Comparison of ENCODE assay signal across 8 cellular contexts in genomic region chr3:129576514-129577345, GRCh38. TPM values are rescaled to one million over a fixed set of nuclear protein-coding genes. Genes with fewer than 3 reads are reported as not detected.
A peak's percentile ranks its signal among the peaks of the same experiment; 100 is the strongest.
DNase-seq lines count a peak whose midpoint lies in the region; ATAC-seq, FAIRE-seq and TF ChIP-seq lines count a peak whose summit lies in the region.

No MANE protein-coding gene starts in this region.

- H3K9me3 ChIP-seq in SU-DHL-6 (ENCODE audit: insufficient read depth, low read length) (no peaks in the 10 kb centered on the region), GM12878 (replicated peaks; ENCODE audit: control insufficient read depth, insufficient read depth, low read length) (no peaks in the 10 kb centered on the region), pancreas (no peaks in the 10 kb centered on the region)

- H2AFZ ChIP-seq in SU-DHL-6 (ENCODE audit: low read depth, low read length, severe bottlenecking) (peak overlapping the region; percentile 83), GM12878 (ENCODE audit: control insufficient read depth, low read depth, low read length) (peak overlapping the region; percentile 86)

- H3K4me2 ChIP-seq in SU-DHL-6 (ENCODE audit: low read depth, low read length, poor library complexity, severe bottlenecking) (peak overlapping the region; percentile 45), GM12878 (ENCODE audit: control insufficient read depth, insufficient read depth) (0 out of 2 replicates have a peak overlapping the region, but pooled peaks have one; percentile 17)

- H3K4me1 ChIP-seq in GM12878 (ENCODE audit: control insufficient read depth, insufficient read depth, low read length) (peaks cover 22% of the 10 kb centered on the region), pancreas (peaks cover 0 to 14% (median 7%) of the 10 kb centered on the region in 3 donors)

- peak; percentile 61 for ATAC-seq in GM18511 (IDR thresholded peaks at IDR 0.05; ENCODE audit: unreplicated experiment)
- peak; percentile 39 for ATAC-seq in HG03520 (IDR thresholded peaks at IDR 0.05; ENCODE audit: unreplicated experiment)
- ATAC-seq in GM12878: peak; percentile 24; the same call in 1 of the 3 replicates
- peak; percentile 78 to 83 (median 79) for ATAC-seq in pancreas

- RAD21 ChIA-PET in GM12878 (lab: Charles Lee; ENCODE audit: unreplicated experiment): interaction anchor here (1.0 to 1.3 kb wide), 4 partner anchors 42 to 193 kb away, joined by 3 to 4 read pairs (median 4); no protein-coding TSS in a partner anchor

- POLR2A ChIA-PET in GM12878 (lab: Charles Lee): interaction anchor here (0.7 to 1.1 kb wide), 2 partner anchors 41 to 639 kb away, joined by 3 to 6 read pairs; no protein-coding TSS in a partner anchor

- H3K27ac ChIP-seq in SU-DHL-6 (ENCODE audit: low read depth, low read length) (peak overlapping the region; percentile 83), GM12878 (ENCODE audit: control insufficient read depth, insufficient read depth) (peak overlapping the region; percentile 25), pancreas (peak overlapping the region in 3 of 4 donors; percentile 58 to 72 (median 66))

- TF ChIP-seq EP300 in GM12878 (IDR thresholded peaks at IDR 0.05; ENCODE audit: borderline replicate concordance in 1 of 2, control insufficient read depth in 1 of 2, low read depth in 2 of 2, low read length in 2 of 2): no peak

- TF ChIP-seq CTCF in SU-DHL-6 (IDR thresholded peaks at IDR 0.05; ENCODE audit: insufficient read depth, low read length, poor library complexity, severe bottlenecking) (no peak), GM12878 (IDR thresholded peaks at IDR 0.05 in 2 of 3, conservative IDR thresholded peaks at IDR 0.05 in 1 of 3; ENCODE audit: control insufficient read depth in 2 of 3, extremely low read depth in 1 of 3, insufficient read depth in 1 of 3, low read depth in 3 of 3, low read length in 3 of 3) (no peak), pancreas (IDR thresholded peaks at IDR 0.05) (no peak)

- no peak for FAIRE-seq in GM12878 (lab: Jason Lieb, UNC)
- FAIRE-seq in pancreas (lab: Jason Lieb, UNC): no peak

- CTCF ChIA-PET in GM12878 (lab: Yijun Ruan, JAX): interaction anchor here (0.6 to 2.0 kb wide), 3 partner anchors 13 to 193 kb away, joined by 3 to 8 read pairs (median 4); no protein-coding TSS in a partner anchor

- 36% methylated on average over 18 of the region's 18 CpGs for WGBS in GM12878 (ENCODE audit: insufficient coverage, insufficient replicate concordance, low lambda C conversion rate, missing lambda C conversion rate)
- 61 to 65% methylated on average over 17 to 18 of the region's 18 CpGs for WGBS in pancreas, 2 donors

- peak; percentile 20; the same call in 1 of the 2 replicates for TF ChIP-seq POLR2A in GM12878 (IDR thresholded peaks at IDR 0.05; ENCODE audit: low read depth, low read length)

- no peaks in the 10 kb centered on the region for H3F3A ChIP-seq in SU-DHL-6 (ENCODE audit: insufficient read depth)

- H3K79me2 ChIP-seq in SU-DHL-6 (ENCODE audit: insufficient read depth, low read length): no peaks in the 10 kb centered on the region
- H3K79me2 ChIP-seq in GM12878 (ENCODE audit: control insufficient read depth, insufficient read depth, low read length): no peaks in the 10 kb centered on the region

- no peaks in the 10 kb centered on the region for H4K20me1 ChIP-seq in SU-DHL-6 (ENCODE audit: low read depth, low read length)
- no peaks in the 10 kb centered on the region for H4K20me1 ChIP-seq in GM12878 (ENCODE audit: control insufficient read depth, insufficient read depth)

- H3K9me2 ChIP-seq in SU-DHL-6 (replicated peaks; ENCODE audit: insufficient read depth, low read length): no peaks in the 10 kb centered on the region

- SMC1A ChIA-PET in GM12878 (lab: Charles Lee; ENCODE audit: uncharacterized antibody, unreplicated experiment): interaction anchor here (0.8 to 1.2 kb wide), 2 partner anchors 22 to 50 kb away, joined by 3 to 4 read pairs; no protein-coding TSS in a partner anchor

- BruUV-seq in GM12878 (replicated peaks; lab: Mats Ljungman, UMichigan): no TSS peak

- peak overlapping the region; percentile 49 for H3K9ac ChIP-seq in SU-DHL-6 (ENCODE audit: low read length)
- peak overlapping the region; percentile 27; the same call in 1 of the 2 replicates for H3K9ac ChIP-seq in GM12878 (ENCODE audit: control insufficient read depth, insufficient read depth, low read length)

- TF ChIP-seq RAD21 in GM12878 (IDR thresholded peaks at IDR 0.05; ENCODE audit: insufficient read depth, low read depth, low read length): no peak

- H3K27me3 ChIP-seq in SU-DHL-6 (ENCODE audit: low read length) (no peaks in the 10 kb centered on the region), GM12878 (replicated peaks in 1 of 2; ENCODE audit: control insufficient read depth in 2 of 2, insufficient read depth in 2 of 2, low read length in 1 of 2) (no peaks in the 10 kb centered on the region), pancreas (no peaks in the 10 kb centered on the region)

- peak; percentile 35 for DNase-seq in GM12878 (ENCODE audit: low read depth, low spot score)
- DNase-seq in pancreas: peak in 4 of 6 donors; percentile 55 to 63 (median 58)
- no peak for DNase-seq in SKM-1 (lab: John Stamatoyannopoulos, UW; ENCODE audit: unreplicated experiment)
- no peak for DNase-seq in glomerular visceral epithelial cell (ENCODE audit: extremely low spot score)
- DNase-seq in T1000 (lab: John Stamatoyannopoulos, UW): no peak

- H3K36me3 ChIP-seq in SU-DHL-6 (ENCODE audit: low read length) (no peaks in the 10 kb centered on the region), GM12878 (ENCODE audit: control insufficient read depth in 2 of 2, insufficient read depth in 2 of 2, low read length in 1 of 2) (no peaks in the 10 kb centered on the region), pancreas (no peaks in the 10 kb centered on the region)

- no peak overlapping the region for H3K4me3 ChIP-seq in SU-DHL-6 (ENCODE audit: insufficient read depth, low read length, poor library complexity, severe bottlenecking)
- no peak overlapping the region for H3K4me3 ChIP-seq in GM12878
- no peak overlapping the region for H3K4me3 ChIP-seq in pancreas

- intact Hi-C loops in GM12878 (cut with micrococcal nuclease; ENCODE audit: unreplicated experiment) (no loop called here), pancreas (cut with DNase I) (no loop called here)

- in situ Hi-C loops in GM12878 (cut with MboI): no loop called here

RNA-seq across cellular contexts. Expression of gene PLXND1, which starts 29.7 kb away (rescaled TPM):
- 1.1 and 1.7 TPM in 2 replicates for total RNA-seq in GM12878 (2013; cell fraction: nucleolus; rRNA removed)
- 0.16 TPM in 1 of 2 replicates, not detected in the other for total RNA-seq in GM12878 (2014; rRNA removed)
- total RNA-seq in GM12878 (2014; rRNA removed; fragmentation: Illumina TruSeq; extraction: Trizol): not detected in 2 replicates
- total RNA-seq in GM12878 (2021): 0.66 and 2.3 TPM in 2 replicates
- polyA plus RNA-seq in GM12878 (2011; ENCODE audit: low read depth): 0.49 TPM
- 0.01 TPM in 1 of 2 replicates, not detected in the other for polyA plus RNA-seq in GM12878 (2011; rRNA removed)
- polyA plus RNA-seq in GM12878 (2011; cell fraction: cytosol; rRNA removed): 0.04 TPM in 1 of 2 replicates, not detected in the other
- polyA plus RNA-seq in GM12878 (2011; cell fraction: nucleus; rRNA removed): 0.45 and 0.51 TPM in 2 replicates
- 0.29 and 0.51 TPM in 2 replicates for polyA plus RNA-seq in GM12878 (2012)
- not detected in 2 replicates for polyA plus RNA-seq in GM12878 (2014; fragmentation: Illumina TruSeq; extraction: Trizol)
- polyA plus RNA-seq in GM12878 (2014; fragmentation: Nextera tagmentation; extraction: Ambion mirVana): not detected
- 0.08 and 0.72 TPM in 2 replicates for polyA plus RNA-seq in GM12878 (2014; rRNA removed)
- not detected for polyA plus RNA-seq in GM12878 (2016; fragmentation: Nextera tagmentation; extraction: Ambion mirVana)
- polyA minus RNA-seq in GM12878 (2011; rRNA and poly(A)+ RNA removed): 0.44 and 0.46 TPM in 2 replicates
- not detected in 2 replicates for polyA minus RNA-seq in GM12878 (2011; cell fraction: cytosol; rRNA and poly(A)+ RNA removed)
- not detected in 2 replicates for polyA minus RNA-seq in GM12878 (2011; cell fraction: nucleus; rRNA and poly(A)+ RNA removed)
- 10 to 100 TPM; 15.5 to 48.5 (median 21.7) TPM for total RNA-seq in pancreas
- 10 to 100 TPM; 52.5 to 66.2 TPM for polyA plus RNA-seq in pancreas

RNA-seq across cellular contexts. Expression of gene H1-8, which starts 33.8 kb away (rescaled TPM):
- not detected in 2 replicates for total RNA-seq in GM12878 (2013; cell fraction: nucleolus; rRNA removed)
- total RNA-seq in GM12878 (2014; rRNA removed) (not detected in 2 replicates), GM12878 (2014; rRNA removed; fragmentation: Illumina TruSeq; extraction: Trizol) (not detected in 2 replicates), GM12878 (2021) (not detected in 2 replicates), pancreas (not detected)
- not detected for polyA plus RNA-seq in GM12878 (2011; ENCODE audit: low read depth)
- polyA plus RNA-seq in GM12878 (2011; rRNA removed) (not detected in 2 replicates), GM12878 (2014; fragmentation: Illumina TruSeq; extraction: Trizol) (not detected in 2 replicates), GM12878 (2014; fragmentation: Nextera tagmentation; extraction: Ambion mirVana) (not detected), GM12878 (2014; rRNA removed) (not detected in 2 replicates), GM12878 (2016; fragmentation: Nextera tagmentation; extraction: Ambion mirVana) (not detected), pancreas (not detected)
- not detected in 2 replicates for polyA plus RNA-seq in GM12878 (2011; cell fraction: cytosol; rRNA removed)
- not detected in 2 replicates for polyA plus RNA-seq in GM12878 (2011; cell fraction: nucleus; rRNA removed)
- not detected in 2 replicates for polyA plus RNA-seq in GM12878 (2012)
- polyA minus RNA-seq in GM12878 (2011; rRNA and poly(A)+ RNA removed): not detected in 2 replicates
- polyA minus RNA-seq in GM12878 (2011; cell fraction: cytosol; rRNA and poly(A)+ RNA removed): not detected in 2 replicates
- not detected in 2 replicates for polyA minus RNA-seq in GM12878 (2011; cell fraction: nucleus; rRNA and poly(A)+ RNA removed)

RNA-seq across cellular contexts. Expression of gene RHO, which starts 48.3 kb away (rescaled TPM):
- total RNA-seq in GM12878 (2013; cell fraction: nucleolus; rRNA removed): not detected in 2 replicates
- total RNA-seq in GM12878 (2014; rRNA removed): not detected in 2 replicates
- total RNA-seq in GM12878 (2014; rRNA removed; fragmentation: Illumina TruSeq; extraction: Trizol): not detected in 2 replicates
- total RNA-seq in GM12878 (2021): not detected in 2 replicates
- polyA plus RNA-seq in GM12878 (2011; ENCODE audit: low read depth): not detected
- polyA plus RNA-seq in GM12878 (2011; rRNA removed): not detected in 2 replicates
- not detected in 2 replicates for polyA plus RNA-seq in GM12878 (2011; cell fraction: cytosol; rRNA removed)
- not detected in 2 replicates for polyA plus RNA-seq in GM12878 (2011; cell fraction: nucleus; rRNA removed)
- polyA plus RNA-seq in GM12878 (2012): not detected in 2 replicates
- polyA plus RNA-seq in GM12878 (2014; fragmentation: Illumina TruSeq; extraction: Trizol): not detected in 2 replicates
- not detected for polyA plus RNA-seq in GM12878 (2014; fragmentation: Nextera tagmentation; extraction: Ambion mirVana)
- not detected in 2 replicates for polyA plus RNA-seq in GM12878 (2014; rRNA removed)
- not detected for polyA plus RNA-seq in GM12878 (2016; fragmentation: Nextera tagmentation; extraction: Ambion mirVana)
- polyA minus RNA-seq in GM12878 (2011; rRNA and poly(A)+ RNA removed): not detected in 2 replicates
- polyA minus RNA-seq in GM12878 (2011; cell fraction: cytosol; rRNA and poly(A)+ RNA removed): not detected in 2 replicates
- not detected in 2 replicates for polyA minus RNA-seq in GM12878 (2011; cell fraction: nucleus; rRNA and poly(A)+ RNA removed)
- not detected for total RNA-seq in pancreas
- under 1 TPM in 1 of 2 donors, not detected in 1; 0.05 TPM for polyA plus RNA-seq in pancreas

Comparison
In these comparisons a context has a peak if more than half of its experiments do, and no peak if none do; other contexts are left out.
1. ATAC-seq: peak in every context shown above with its lines; median percentile 79 in pancreas; 61 in GM18511; 39 in HG03520; 24 in GM12878.
2. H3K27ac ChIP-seq: peak in every context shown above with its lines; median percentile 83 in SU-DHL-6; 66 in pancreas; 25 in GM12878.
3. DNase-seq: peak in GM12878 (single experiment) and pancreas (4 of 6); none in SKM-1 (single experiment), glomerular visceral epithelial cell (single experiment) and T1000 (single experiment).
4. RNA of gene PLXND1, which starts 29.7 kb away (total RNA-seq): 15.5 to 48.5 TPM in pancreas; 0.16 to 2.3 TPM in GM12878; every median in the first group is over 4 times any median in the second.